Comparison of ENCODE assay signal across 10 cellular contexts in the genomic region with DNA sequence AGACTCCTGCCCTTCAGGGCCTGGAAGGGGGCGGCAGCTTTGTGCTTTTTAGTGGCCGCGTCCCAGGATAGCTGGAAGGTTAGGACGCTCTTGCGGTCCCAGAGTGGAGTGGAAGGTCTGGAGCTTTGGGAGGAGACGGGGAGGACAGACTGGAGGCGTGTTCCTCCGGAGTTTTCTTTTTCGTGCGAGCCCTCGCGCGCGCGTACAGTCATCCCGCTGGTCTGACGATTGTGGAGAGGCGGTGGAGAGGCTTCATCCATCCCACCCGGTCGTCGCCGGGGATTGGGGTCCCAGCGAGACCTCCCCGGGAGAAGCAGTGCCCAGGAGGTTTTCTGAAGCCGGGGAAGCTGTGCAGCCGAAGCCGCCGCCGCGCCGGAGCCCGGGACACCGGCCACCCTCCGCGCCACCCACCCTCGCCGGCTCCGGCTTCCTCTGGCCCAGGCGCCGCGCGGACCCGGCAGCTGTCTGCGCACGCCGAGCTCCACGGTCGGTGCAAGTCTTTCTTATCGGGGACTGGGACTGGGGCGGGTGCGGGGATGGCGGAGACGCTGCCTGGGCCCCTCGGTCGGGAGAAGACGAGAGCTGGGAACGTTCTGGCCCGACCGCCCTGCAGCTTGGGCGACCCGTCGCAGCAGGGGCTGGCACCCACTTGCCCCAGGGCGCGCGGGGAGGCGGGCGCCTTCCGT. TPM values are rescaled to one million over a fixed set of nuclear protein-coding genes. Genes with fewer than 3 reads are reported as not detected.
DNase-seq lines count a peak whose midpoint lies in the region; ATAC-seq, FAIRE-seq and TF ChIP-seq lines count a peak whose summit lies in the region.
"Had no signal": no experiment of that assay in that cellular context is flagged by ENCODE, and none has a peak within 500 bp of the region (broad histone marks: within the 10 kb centered on the region; RNA-seq: fewer than 3 reads in every experiment).

A gene (plus strand): TSS at position 207 of the 686 bp plus-strand sequence. CDS start 4,585 bp downstream, outside the sequence.

- H3K79me2 ChIP-seq in mammary epithelial cell (ENCODE audit: insufficient read depth, low read length) = peaks cover 9% of the 10 kb centered on the region
- no peaks in the 10 kb centered on the region for H3K79me2 ChIP-seq in keratinocyte (ENCODE audit: control insufficient read depth, insufficient read depth, low read length)

- H3K27me3 ChIP-seq in mammary epithelial cell (ENCODE audit: insufficient read depth, low read length) (no peaks in the 10 kb centered on the region), keratinocyte (ENCODE audit: control insufficient read depth, extremely low read depth, insufficient read depth, low read length) (no peaks in the 10 kb centered on the region), stomach (peaks cover 0 to 17% (median 5%) of the 10 kb centered on the region in 3 donors)

- intact Hi-C loops in mammary epithelial cell (cut with micrococcal nuclease) (loop anchor here (1.0 to 5.0 kb wide), 2 partner anchors 109 to 320 kb away; no protein-coding TSS in a partner anchor), stomach (cut with DNase I; ENCODE audit: low total_unique reads) (no loop called here)
- intact Hi-C loops in activated naive CD4-positive, alpha-beta T cell treated with anti-CD3 and anti-CD28 coated beads for 36 hours (cut with micrococcal nuclease) = no loop called here

- CTCF ChIA-PET in mammary epithelial cell (lab: Charles Lee; ENCODE audit: low non-redundant PET) = interaction anchor here (0.7 kb wide), 1 partner anchor 320 kb away, joined by 3 read pairs; no protein-coding TSS in a partner anchor
- CTCF ChIA-PET in activated naive CD4-positive, alpha-beta T cell treated with anti-CD3 and anti-CD28 coated beads for 36 hours (lab: Charles Lee) = no interaction called here

- H3K4me3 ChIP-seq in mammary epithelial cell (replicated peaks in 1 of 3; ENCODE audit: insufficient read depth in 1 of 3, low read depth in 2 of 3, low read length in 3 of 3) (peak within 1 kb of the TSS; percentile 73 to 78 (median 77)), keratinocyte (ENCODE audit: control insufficient read depth in 2 of 3, extremely low read depth in 1 of 3, insufficient read depth in 2 of 3, low read depth in 1 of 3, low read length in 3 of 3) (peak within 1 kb of the TSS; percentile 34 to 80 (median 72)), stomach (peak within 1 kb of the TSS; percentile 51 to 70 (median 60))

- DNase-seq in HFFc6 = peak; percentile 17
- no peak for DNase-seq in mammary epithelial cell
- no peak for DNase-seq in keratinocyte (ENCODE audit: low read depth, low spot score)
- DNase-seq in stomach = no peak
- DNase-seq in activated effector memory CD4-positive, alpha-beta T cell treated with Interleukin-2 at 50 U/mL for 16 hours = no peak
- DNase-seq in activated naive CD4-positive, alpha-beta T cell treated with anti-CD3 and anti-CD28 coated beads for 36 hours = no peak
- DNase-seq in NCI-H1436 (lab: John Stamatoyannopoulos, UW) = no peak
- DNase-seq: T-helper 9 cell had no signal

- H3K27ac Mint-ChIP-seq in HFFc6 = peak within 1 kb of the TSS; percentile 32
- no peak within 1 kb of the TSS for H3K27ac Mint-ChIP-seq in activated naive CD4-positive, alpha-beta T cell treated with anti-CD3 and anti-CD28 coated beads for 36 hours

- in situ Hi-C loops in mammary epithelial cell (cut with MboI; ENCODE audit: low sequenced_read_pairs in 2 of 2) = no loop called here

- H3K9me3 Mint-ChIP-seq in HFFc6 = no peaks in the 10 kb centered on the region; the same call in 1 of the 2 replicates
- H3K9me3 Mint-ChIP-seq in activated naive CD4-positive, alpha-beta T cell treated with anti-CD3 and anti-CD28 coated beads for 36 hours = peaks cover 2% of the 10 kb centered on the region

- ATAC-seq in HG03354 (IDR thresholded peaks at IDR 0.05; ENCODE audit: poor library complexity, severe bottlenecking, unreplicated experiment) = no peak

- FAIRE-seq in keratinocyte (lab: Jason Lieb, UNC) = no peak

- H3K4me2 ChIP-seq in mammary epithelial cell (ENCODE audit: insufficient read depth, low read depth, low read length) (peak within 1 kb of the TSS; percentile 91), keratinocyte (ENCODE audit: control insufficient read depth, extremely low read depth, insufficient read depth, low read depth, low read length) (peak within 1 kb of the TSS; percentile 97)

- no peaks in the 10 kb centered on the region for H3K36me3 Mint-ChIP-seq in HFFc6 (ENCODE audit: low read depth)
- H3K36me3 Mint-ChIP-seq in activated naive CD4-positive, alpha-beta T cell treated with anti-CD3 and anti-CD28 coated beads for 36 hours (ENCODE audit: low read depth) = no peaks in the 10 kb centered on the region

- H2AFZ ChIP-seq in mammary epithelial cell (ENCODE audit: low read depth, low read length) = peak within 1 kb of the TSS; percentile 81
- peak within 1 kb of the TSS; percentile 87 for H2AFZ ChIP-seq in keratinocyte (ENCODE audit: control insufficient read depth, low read length)

- dilution Hi-C loops in mammary epithelial cell (cut with HindIII; ENCODE audit: low sequenced_read_pairs) = no loop called here
- dilution Hi-C loops in keratinocyte (cut with MboI; ENCODE audit: extremely low pct_ligation_motif_present, low sequenced_read_pairs) = no loop called here

- H4K20me1 ChIP-seq in mammary epithelial cell (ENCODE audit: insufficient read depth, low read length) = no peaks in the 10 kb centered on the region
- H4K20me1 ChIP-seq in keratinocyte (ENCODE audit: control insufficient read depth, extremely low read depth, insufficient read depth, low read length) = no peaks in the 10 kb centered on the region

- H3K9me1 ChIP-seq in keratinocyte (ENCODE audit: control insufficient read depth, extremely low read depth, insufficient read depth, low read length) = no peaks in the 10 kb centered on the region

- peak within 1 kb of the TSS; percentile 92 for H3K4me3 Mint-ChIP-seq in HFFc6
- no peak within 1 kb of the TSS for H3K4me3 Mint-ChIP-seq in activated naive CD4-positive, alpha-beta T cell treated with anti-CD3 and anti-CD28 coated beads for 36 hours

- TF ChIP-seq EP300 in stomach (IDR thresholded peaks at IDR 0.05) = no peak

- H3K9ac ChIP-seq in mammary epithelial cell (ENCODE audit: insufficient read depth, low read length) = peak within 1 kb of the TSS; percentile 36
- peak within 1 kb of the TSS; percentile 76 for H3K9ac ChIP-seq in keratinocyte (ENCODE audit: control insufficient read depth, extremely low read depth, insufficient read depth, low read length)

- WGBS in mammary epithelial cell (ENCODE audit: low coverage, missing lambda C conversion rate) = 4% methylated on average over 20 of the region's 68 CpGs
- 2 to 10% (median 3%) methylated on average over 18 to 68 of the region's 68 CpGs for WGBS in stomach, 5 donors

- H3K36me3 ChIP-seq in mammary epithelial cell (ENCODE audit: insufficient read depth, low read length) (no peaks in the 10 kb centered on the region), keratinocyte (ENCODE audit: control insufficient read depth in 2 of 2, extremely low read depth in 1 of 2, insufficient read depth in 2 of 2, low read length in 2 of 2) (no peaks in the 10 kb centered on the region), stomach (no peaks in the 10 kb centered on the region)
- H3K36me3 ChIP-seq: neutrophil had no signal

- no peak for TF ChIP-seq POLR2A in stomach (IDR thresholded peaks at IDR 0.05)

- BruUV-seq in mammary epithelial cell (replicated peaks; lab: Mats Ljungman, UMichigan) = no TSS peak

- no peaks in the 10 kb centered on the region for H3K9me3 ChIP-seq in mammary epithelial cell (replicated peaks; ENCODE audit: insufficient read depth, low read length)
- no peaks in the 10 kb centered on the region for H3K9me3 ChIP-seq in keratinocyte (ENCODE audit: control insufficient read depth, low read depth, low read length)
- H3K9me3 ChIP-seq in stomach = no peaks in the 10 kb centered on the region
- H3K9me3 ChIP-seq: neutrophil had no signal

- H3K27me3 Mint-ChIP-seq in HFFc6 (ENCODE audit: insufficient read depth) = no peaks in the 10 kb centered on the region
- peaks cover 39% of the 10 kb centered on the region for H3K27me3 Mint-ChIP-seq in activated naive CD4-positive, alpha-beta T cell treated with anti-CD3 and anti-CD28 coated beads for 36 hours (ENCODE audit: low read depth)

- H3K4me1 Mint-ChIP-seq in HFFc6 (ENCODE audit: low read depth) = peaks cover 31% of the 10 kb centered on the region
- no peaks in the 10 kb centered on the region for H3K4me1 Mint-ChIP-seq in activated naive CD4-positive, alpha-beta T cell treated with anti-CD3 and anti-CD28 coated beads for 36 hours (ENCODE audit: low read depth)

- H3K4me1 ChIP-seq in mammary epithelial cell (ENCODE audit: insufficient read depth, low read length) (peaks cover 33% of the 10 kb centered on the region), keratinocyte (ENCODE audit: control insufficient read depth, extremely low read depth, insufficient read depth, low read length) (peaks cover 31% of the 10 kb centered on the region), stomach (peaks cover 0 to 15% (median 11%) of the 10 kb centered on the region in 4 donors)

- TF ChIP-seq CTCF in HFFc6 (IDR thresholded peaks at IDR 0.05) = no peak
- TF ChIP-seq CTCF in mammary epithelial cell (conservative IDR thresholded peaks at IDR 0.05 in 1 of 2, IDR thresholded peaks at IDR 0.05 in 1 of 2; ENCODE audit: extremely low read depth in 1 of 2, insufficient read depth in 1 of 2, low read depth in 1 of 2, low read length in 2 of 2) = no peak
- TF ChIP-seq CTCF in keratinocyte (optimal IDR thresholded peaks at IDR 0.05 in 1 of 3, IDR thresholded peaks at IDR 0.05 in 1 of 3, conservative IDR thresholded peaks at IDR 0.05 in 1 of 3; ENCODE audit: extremely low read depth in 1 of 3, insufficient read depth in 2 of 3, low read length in 3 of 3) = no peak
- no peak for TF ChIP-seq CTCF in stomach (IDR thresholded peaks at IDR 0.05)

- H3K27ac ChIP-seq in mammary epithelial cell (ENCODE audit: insufficient read depth, low read depth, low read length) (peak within 1 kb of the TSS; percentile 10), keratinocyte (ENCODE audit: control insufficient read depth, insufficient read depth, low read length) (peak within 1 kb of the TSS; percentile 62), stomach (peak within 1 kb of the TSS; percentile 61 to 86 (median 77))
- H3K27ac ChIP-seq: neutrophil had no signal

RNA-seq across cellular contexts. Expression of the gene that starts here (rescaled TPM):
- total RNA-seq in HFFc6 (2021; fragmentation: NEBNext Ultra II Directional; extraction: Animal tissue kit (Norgen Biotek cat#: 25700)) = 1 to 10 TPM in 5 of 6 experiments, under 1 TPM in 1; 0.83 to 3.0 (median 1.5) TPM
- total RNA-seq in mammary epithelial cell = 10 to 100 TPM; 19.2 to 35.4 TPM
- 14.1 TPM for polyA plus RNA-seq in mammary epithelial cell
- polyA minus RNA-seq in mammary epithelial cell = 49.6 TPM
- 5.5 to 7.8 TPM (median 6.1 TPM) in 3 replicates for polyA plus RNA-seq in keratinocyte
- 0.20 TPM for polyA plus RNA-seq in keratinocyte (2011; ENCODE audit: low read depth)
- 1.9 and 3.3 TPM in 2 replicates for polyA plus RNA-seq in keratinocyte (2011; cell fraction: cytosol; rRNA removed)
- polyA plus RNA-seq in keratinocyte (2011; cell fraction: nucleus; rRNA removed) = 8.6 and 8.9 TPM in 2 replicates
- 0.35 and 3.4 TPM in 2 replicates for polyA plus RNA-seq in keratinocyte (2012; ENCODE audit: low replicate concordance)
- 4.2 to 13.2 TPM (median 5.1 TPM) in 3 replicates for polyA minus RNA-seq in keratinocyte
- polyA minus RNA-seq in keratinocyte (2011; cell fraction: cytosol; rRNA and poly(A)+ RNA removed) = 3.5 TPM
- 9.5 and 15.4 TPM in 2 replicates for polyA minus RNA-seq in keratinocyte (2011; cell fraction: nucleus; rRNA and poly(A)+ RNA removed)
- 10 to 100 TPM in 2 of 5 donors, 1 to 10 TPM in 1, under 1 TPM in 1, not detected in 1; 0.58 to 24.6 (median 12.3) TPM for total RNA-seq in stomach
- 1 to 10 TPM in 2 of 3 donors, under 1 TPM in 1; 0.76 to 4.1 (median 1.6) TPM for polyA plus RNA-seq in stomach
- total RNA-seq in activated naive CD4-positive, alpha-beta T cell treated with anti-CD3 and anti-CD28 coated beads for 36 hours = not detected

Comparison
In these comparisons a context has a peak if more than half of its experiments do, and no peak if none do; other contexts are left out.
1. H3K27ac ChIP-seq: peak in every context shown above with its lines; median percentile 77 in stomach; 62 in keratinocyte; 10 in mammary epithelial cell.